In the genomic region with DNA sequence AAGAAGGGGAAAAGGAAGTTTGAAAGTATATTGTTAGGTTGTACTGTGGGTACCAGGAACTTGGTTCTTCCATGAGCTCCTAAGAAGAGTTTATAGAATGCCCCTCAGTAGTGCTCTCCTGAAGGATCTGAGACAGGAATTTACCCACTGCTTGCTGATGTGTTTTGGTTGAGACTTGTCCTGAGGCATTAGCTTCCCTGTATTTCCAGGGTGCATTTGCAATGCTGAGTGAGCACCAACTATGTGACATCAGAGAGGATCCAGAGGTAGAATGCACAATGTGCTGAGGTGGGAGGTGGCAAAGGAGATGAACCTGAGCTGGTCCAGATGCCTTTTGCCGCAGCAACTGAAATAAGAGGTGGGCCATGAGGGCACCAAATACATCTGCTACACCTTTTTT, we compare ENCODE assay signal across 20 cellular contexts.
"Had no signal": no experiment of that assay in that cellular context is flagged by ENCODE, and none has a peak within 500 bp of the region (broad histone marks: within the 10 kb centered on the region; RNA-seq: fewer than 3 reads in every experiment).

No MANE protein-coding gene starts in this region.

- ATAC-seq: Panc1, PC-3, T-cell had no signal

- H3K4me3 Mint-ChIP-seq: T-cell had no signal

- DNase-seq: KBM-7, MV-4-11, NCI-H1048, NCI-H1105, NCI-H1417, NCI-H1436 treated with DMSO at 0.1 percent for 48 hours, NCI-H1694, NCI-H187 treated with DMSO at 0.1 percent for 48 hours, NCI-H2029 treated with DMSO at 0.1 percent for 48 hours, NCI-H2171 treated with DMSO at 0.1 percent for 48 hours, NCI-H345, NCI-H446 treated with DMSO at 0.1 percent for 48 hours, NCI-H510A treated with DMSO at 0.1 percent for 48 hours, NCI-H69, NCI-H774, PC-3, SHP77, T-cell had no signal

- H3K27ac ChIP-seq: RWPE1 had no signal

- H3K4me1 Mint-ChIP-seq: T-cell had no signal

- H3K27me3 Mint-ChIP-seq: T-cell had no signal

- H3K27ac Mint-ChIP-seq: T-cell had no signal

- H3K36me3 Mint-ChIP-seq: T-cell had no signal
